ENCODE assay signal across 8 cellular contexts in genomic region chr13:45441633-45442032, GRCh38. TPM values are rescaled to one million over a fixed set of nuclear protein-coding genes. Genes with fewer than 3 reads are reported as not detected.
DNase-seq lines count a peak whose midpoint lies in the region; ATAC-seq and TF ChIP-seq lines count a peak whose summit lies in the region.

No MANE protein-coding gene starts in this region.

- H3K9ac ChIP-seq in BLaER1: no peak overlapping the region

- peaks cover 8% of the 10 kb centered on the region for H3K27me3 Mint-ChIP-seq in mesothelial cell of epicardium (ENCODE audit: low read depth)

- H4K20me1 ChIP-seq in BLaER1: no peaks in the 10 kb centered on the region

- H3K27ac Mint-ChIP-seq in mesothelial cell of epicardium: no peak overlapping the region

- H3K36me3 Mint-ChIP-seq in mesothelial cell of epicardium: no peaks in the 10 kb centered on the region

- H3K4me1 Mint-ChIP-seq in mesothelial cell of epicardium: no peaks in the 10 kb centered on the region

- H3K9me3 ChIP-seq in BLaER1 (no peaks in the 10 kb centered on the region), heart right ventricle (no peaks in the 10 kb centered on the region)

- H3K36me3 ChIP-seq in BLaER1 (no peaks in the 10 kb centered on the region), heart right ventricle (no peaks in the 10 kb centered on the region)

- H3K27ac ChIP-seq in BLaER1 (no peak overlapping the region; the same call in none of the 2 replicates), RWPE1 (no peak overlapping the region), heart right ventricle (peak overlapping the region; percentile 45 to 90 (median 84))

- TF ChIP-seq CTCF in RWPE1 (conservative IDR thresholded peaks at IDR 0.05; ENCODE audit: low read depth): no peak; the same call in 1 of the 2 replicates
- peak in 6 of 9 donors; percentile 19 to 49 (median 30) for TF ChIP-seq CTCF in heart right ventricle (IDR thresholded peaks at IDR 0.05)
- TF ChIP-seq CTCF in mesothelial cell of epicardium (IDR thresholded peaks at IDR 0.05; ENCODE audit: unreplicated experiment): no peak

- peak; percentile 67 for ATAC-seq in GM21423 (IDR thresholded peaks at IDR 0.05; ENCODE audit: unreplicated experiment)
- peak in 6 of 8 donors; percentile 29 to 74 (median 56) for ATAC-seq in heart right ventricle
- ATAC-seq in GM19455 (IDR thresholded peaks at IDR 0.05; ENCODE audit: unreplicated experiment): no peak
- no peak for ATAC-seq in sciatic nerve

- peaks cover 57% of the 10 kb centered on the region for H3K4me1 ChIP-seq in BLaER1
- H3K4me1 ChIP-seq in heart right ventricle: peaks cover 0 to 33% (median 11%) of the 10 kb centered on the region in 9 donors

- H3K4me3 Mint-ChIP-seq in mesothelial cell of epicardium: no peak overlapping the region

- 21 to 28% methylated on average over 2 of the region's 2 CpGs for WGBS in heart right ventricle, 2 donors

- H3K4me3 ChIP-seq in BLaER1: no peak overlapping the region
- no peak overlapping the region for H3K4me3 ChIP-seq in heart right ventricle

- H3K27me3 ChIP-seq in BLaER1: no peaks in the 10 kb centered on the region
- H3K27me3 ChIP-seq in heart right ventricle: no peaks in the 10 kb centered on the region

- POLR2A ChIA-PET in RWPE1 (lab: Yijun Ruan, JAX; ENCODE audit: low non-redundant PET): no interaction called here

- CTCF ChIA-PET in RWPE1 (lab: Yijun Ruan, JAX): interaction anchor here (0.5 to 0.9 kb wide), 2 partner anchors 23 kb away, joined by 4 to 5 read pairs; partner anchors contain the start of gene COG3

- intact Hi-C loops in heart right ventricle (cut with DNase I) (no loop called here), sciatic nerve (cut with DNase I) (no loop called here)

- DNase-seq in RWPE1 (ENCODE audit: low spot score) (peak; percentile 32), heart right ventricle (no peak), mesothelial cell of epicardium (ENCODE audit: low spot score in 2 of 2, unreplicated experiment in 2 of 2) (no peak), sciatic nerve (ENCODE audit: low spot score) (no peak), retina (no peak)

- no peaks in the 10 kb centered on the region for H3K9me3 Mint-ChIP-seq in mesothelial cell of epicardium

- peak overlapping the region; percentile 68 for H3K4me2 ChIP-seq in BLaER1

RNA-seq across cellular contexts. Expression of gene COG3, which starts 23.1 kb away (rescaled TPM):
- total RNA-seq in heart right ventricle: 10 to 100 TPM; 12.3 to 18.0 (median 15.8) TPM
- polyA plus RNA-seq in heart right ventricle: 10 to 100 TPM in 1 of 2 donors, 1 to 10 TPM in 1; 9.9 to 14.6 TPM
- 30.4 to 38.3 TPM (median 34.0 TPM) in 3 replicates for total RNA-seq in mesothelial cell of epicardium
- total RNA-seq in sciatic nerve: 34.4 TPM

RNA-seq across cellular contexts. Expression of gene SLC25A30, which starts 23.5 kb away (rescaled TPM):
- total RNA-seq in heart right ventricle (100 to 1,000 TPM in 9 of 10 donors, 10 to 100 TPM in 1; 83.9 to 280 (median 159) TPM), mesothelial cell of epicardium (8.8 to 13.9 TPM (median 12.2 TPM) in 3 replicates), sciatic nerve (28.8 TPM)
- polyA plus RNA-seq in heart right ventricle: 10 to 100 TPM in 1 of 2 donors, 1 to 10 TPM in 1; 9.3 to 36.6 TPM

Comparison
In these comparisons a context has a peak if more than half of its experiments do, and no peak if none do; other contexts are left out.
1. H3K27ac ChIP-seq: peak in heart right ventricle (10 of 10); none in BLaER1 (single experiment) and RWPE1 (single experiment).
2. ATAC-seq: peak in GM21423 (single experiment) and heart right ventricle (6 of 8); none in GM19455 (single experiment) and sciatic nerve (single experiment).
3. CTCF ChIP-seq: peak in heart right ventricle (6 of 9); none in RWPE1 (single experiment) and mesothelial cell of epicardium (single experiment).